Comparison of ENCODE assay signal across 1 cellular context in the genomic region with DNA sequence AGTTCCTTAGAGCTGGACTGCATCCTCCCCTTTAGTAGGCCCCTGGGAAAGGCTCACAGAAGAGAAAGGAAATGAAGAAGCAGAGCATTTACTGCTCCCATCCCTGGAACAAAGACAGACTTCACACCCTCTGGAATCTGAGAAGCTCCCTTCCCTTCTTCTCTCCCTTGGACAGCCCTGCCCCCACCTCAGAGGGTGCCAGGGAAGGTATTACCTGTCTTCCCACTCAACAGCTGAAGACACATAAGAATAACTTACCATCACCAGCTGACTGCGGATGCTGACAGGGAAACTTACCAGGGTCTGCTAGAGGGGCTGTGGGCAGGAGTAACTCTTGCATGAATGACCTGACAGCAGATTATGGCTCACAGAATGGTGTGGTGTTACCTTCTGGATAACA.
TF ChIP-seq lines count a peak whose summit lies in the region.

No MANE protein-coding gene starts in this region.

TF ChIP-seq in WTC11, 78 proteins besides CTCF, POLR2A, EP300 and RAD21 (continued from another document):
- TF ChIP-seq, protein P1, sequence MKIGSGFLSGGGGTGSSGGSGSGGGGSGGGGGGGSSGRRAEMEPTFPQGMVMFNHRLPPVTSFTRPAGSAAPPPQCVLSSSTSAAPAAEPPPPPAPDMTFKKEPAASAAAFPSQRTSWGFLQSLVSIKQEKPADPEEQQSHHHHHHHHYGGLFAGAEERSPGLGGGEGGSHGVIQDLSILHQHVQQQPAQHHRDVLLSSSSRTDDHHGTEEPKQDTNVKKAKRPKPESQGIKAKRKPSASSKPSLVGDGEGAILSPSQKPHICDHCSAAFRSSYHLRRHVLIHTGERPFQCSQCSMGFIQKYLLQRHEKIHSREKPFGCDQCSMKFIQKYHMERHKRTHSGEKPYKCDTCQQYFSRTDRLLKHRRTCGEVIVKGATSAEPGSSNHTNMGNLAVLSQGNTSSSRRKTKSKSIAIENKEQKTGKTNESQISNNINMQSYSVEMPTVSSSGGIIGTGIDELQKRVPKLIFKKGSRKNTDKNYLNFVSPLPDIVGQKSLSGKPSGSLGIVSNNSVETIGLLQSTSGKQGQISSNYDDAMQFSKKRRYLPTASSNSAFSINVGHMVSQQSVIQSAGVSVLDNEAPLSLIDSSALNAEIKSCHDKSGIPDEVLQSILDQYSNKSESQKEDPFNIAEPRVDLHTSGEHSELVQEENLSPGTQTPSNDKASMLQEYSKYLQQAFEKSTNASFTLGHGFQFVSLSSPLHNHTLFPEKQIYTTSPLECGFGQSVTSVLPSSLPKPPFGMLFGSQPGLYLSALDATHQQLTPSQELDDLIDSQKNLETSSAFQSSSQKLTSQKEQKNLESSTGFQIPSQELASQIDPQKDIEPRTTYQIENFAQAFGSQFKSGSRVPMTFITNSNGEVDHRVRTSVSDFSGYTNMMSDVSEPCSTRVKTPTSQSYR (CRISPR knock-in tag; IDR thresholded peaks at IDR 0.05): no peak
- TF ChIP-seq KAT7 (CRISPR knock-in tag; IDR thresholded peaks at IDR 0.05; ENCODE audit: borderline replicate concordance) (no peak), ZNF121 (CRISPR knock-in tag; IDR thresholded peaks at IDR 0.05) (no peak), MXD4 (CRISPR knock-in tag; IDR thresholded peaks at IDR 0.05; ENCODE audit: borderline replicate concordance) (no peak), E2F1 (CRISPR knock-in tag; IDR thresholded peaks at IDR 0.05) (no peak), ATF2 (CRISPR knock-in tag; IDR thresholded peaks at IDR 0.05; ENCODE audit: borderline replicate concordance, low read depth) (no peak), ESRRA (CRISPR knock-in tag; IDR thresholded peaks at IDR 0.05; ENCODE audit: borderline replicate concordance) (no peak), GRHL2 (CRISPR knock-in tag; IDR thresholded peaks at IDR 0.05; ENCODE audit: insufficient replicate concordance, severe bottlenecking) (no peak), SMAD4 (CRISPR knock-in tag; IDR thresholded peaks at IDR 0.05) (no peak), MYBL2 (CRISPR knock-in tag; IDR thresholded peaks at IDR 0.05) (no peak), E2F4 (CRISPR knock-in tag; IDR thresholded peaks at IDR 0.05; ENCODE audit: borderline replicate concordance, low read depth) (no peak), E2F5 (CRISPR knock-in tag; IDR thresholded peaks at IDR 0.05) (no peak), ZNF416 (CRISPR knock-in tag; IDR thresholded peaks at IDR 0.05) (no peak), NR1H2 (CRISPR knock-in tag; IDR thresholded peaks at IDR 0.05) (no peak), ZMAT4 (CRISPR knock-in tag; IDR thresholded peaks at IDR 0.05) (no peak), ZNF423 (CRISPR knock-in tag; IDR thresholded peaks at IDR 0.05) (no peak)
- TF ChIP-seq, protein P2, sequence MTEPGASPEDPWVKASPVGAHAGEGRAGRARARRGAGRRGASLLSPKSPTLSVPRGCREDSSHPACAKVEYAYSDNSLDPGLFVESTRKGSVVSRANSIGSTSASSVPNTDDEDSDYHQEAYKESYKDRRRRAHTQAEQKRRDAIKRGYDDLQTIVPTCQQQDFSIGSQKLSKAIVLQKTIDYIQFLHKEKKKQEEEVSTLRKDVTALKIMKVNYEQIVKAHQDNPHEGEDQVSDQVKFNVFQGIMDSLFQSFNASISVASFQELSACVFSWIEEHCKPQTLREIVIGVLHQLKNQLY (CRISPR knock-in tag; IDR thresholded peaks at IDR 0.05): no peak
- TF ChIP-seq, protein P3, sequence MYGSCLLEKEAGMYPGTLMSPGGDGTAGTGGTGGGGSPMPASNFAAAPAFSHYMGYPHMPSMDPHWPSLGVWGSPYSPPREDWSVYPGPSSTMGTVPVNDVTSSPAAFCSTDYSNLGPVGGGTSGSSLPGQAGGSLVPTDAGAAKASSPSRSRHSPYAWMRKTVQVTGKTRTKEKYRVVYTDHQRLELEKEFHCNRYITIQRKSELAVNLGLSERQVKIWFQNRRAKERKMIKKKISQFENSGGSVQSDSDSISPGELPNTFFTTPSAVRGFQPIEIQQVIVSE (CRISPR knock-in tag; IDR thresholded peaks at IDR 0.05; ENCODE audit: borderline replicate concordance): no peak
